Comparison of ENCODE assay signal across 19 cellular contexts in genomic region chrX:15395794-15396193, GRCh38. TPM values are rescaled to one million over a fixed set of nuclear protein-coding genes. Genes with fewer than 3 reads are reported as not detected.
A peak's percentile ranks its signal among the peaks of the same experiment; 100 is the strongest.
DNase-seq lines count a peak whose midpoint lies in the region; ATAC-seq and TF ChIP-seq lines count a peak whose summit lies in the region.
"Had no signal": no experiment of that assay in that cellular context is flagged by ENCODE, and none has a peak within 500 bp of the region (broad histone marks: within the 10 kb centered on the region; RNA-seq: fewer than 3 reads in every experiment).

No MANE protein-coding gene starts in this region.

- no peaks in the 10 kb centered on the region for H4K20me1 ChIP-seq in SK-N-SH (ENCODE audit: insufficient read depth)

- WGBS in SK-N-SH (ENCODE audit: low lambda C conversion rate) = 77% methylated on average over 2 of the region's 2 CpGs
- WGBS in heart left ventricle, 4 donors = 30 to 52% (median 40%) methylated on average over 2 of the region's 2 CpGs
- 21 to 49% methylated on average over 2 of the region's 2 CpGs for WGBS in heart right ventricle, 2 donors

- no peaks in the 10 kb centered on the region for H3K36me3 ChIP-seq in SK-N-SH (replicated peaks in 1 of 2; ENCODE audit: control insufficient read depth in 1 of 2, insufficient read depth in 2 of 2, low read length in 1 of 2)
- H3K36me3 ChIP-seq in heart left ventricle = no peaks in the 10 kb centered on the region
- no peaks in the 10 kb centered on the region for H3K36me3 ChIP-seq in heart right ventricle

- no peak for TF ChIP-seq CTCF in SK-N-SH (IDR thresholded peaks at IDR 0.05)
- no peak for TF ChIP-seq CTCF in heart left ventricle (IDR thresholded peaks at IDR 0.05)
- TF ChIP-seq CTCF in heart right ventricle (IDR thresholded peaks at IDR 0.05) = no peak

- DNase-seq in SK-N-SH = no peak
- no peak for DNase-seq in heart left ventricle
- DNase-seq in cardiac septum (ENCODE audit: low spot score) = no peak
- no peak for DNase-seq in heart right ventricle
- peak; percentile 1 for DNase-seq in myocyte (ENCODE audit: low read depth)
- DNase-seq in NCI-H2171 treated with DMSO at 0.1 percent for 48 hours (lab: John Stamatoyannopoulos, UW) = no peak
- DNase-seq in NCI-H1930 (lab: John Stamatoyannopoulos, UW) = no peak
- DNase-seq: 8988T; C1 segment of cervical spinal cord; Calu3; CD4-positive, alpha-beta memory T cell; COR-L47; DMS53; DND-41; GM23248; H7; HCEC 1CT had no signal

- H3K4me1 ChIP-seq in SK-N-SH (ENCODE audit: control insufficient read depth in 1 of 2, insufficient read depth in 2 of 2, low read depth in 1 of 2, low read length in 1 of 2) (peaks cover 0 to 2% of the 10 kb centered on the region in 2 experiments; a peak in 1 of 4 replicates), heart left ventricle (peaks cover 0 to 9% (median 0%) of the 10 kb centered on the region in 12 donors), heart right ventricle (peaks cover 0 to 18% (median 0%) of the 10 kb centered on the region in 9 donors)

- H3K9me3 ChIP-seq in SK-N-SH (no peaks in the 10 kb centered on the region), heart left ventricle (no peaks in the 10 kb centered on the region), heart right ventricle (peaks cover 0 to 4% (median 0%) of the 10 kb centered on the region in 11 donors)

- no peaks in the 10 kb centered on the region for H3F3A ChIP-seq in SK-N-SH (replicated peaks; ENCODE audit: insufficient read depth)

- no peaks in the 10 kb centered on the region for H3K9me2 ChIP-seq in SK-N-SH

- H3K27ac ChIP-seq in SK-N-SH (ENCODE audit: low read depth in 2 of 2, low read length in 1 of 2) (peak overlapping the region in 1 of 2 experiments; percentile 78; a peak in 2 of 4 replicates), heart left ventricle (peak overlapping the region in 2 of 12 donors; percentile 11 to 13), heart right ventricle (peak overlapping the region in 2 of 10 donors; percentile 16 to 34)
- H3K27ac ChIP-seq: GM23248 had no signal

- H2AFZ ChIP-seq in SK-N-SH (ENCODE audit: low read depth) = no peak overlapping the region
- H2AFZ ChIP-seq: GM23248 had no signal

- intact Hi-C loops in heart left ventricle (cut with DNase I) (no loop called here), cardiac septum (cut with DNase I) (no loop called here), heart right ventricle (cut with DNase I) (loop anchor here in 1 of 10 donors (10.0 kb wide), 1 partner anchor 51 kb away; no protein-coding TSS in a partner anchor)

- TF ChIP-seq EP300 in SK-N-SH (IDR thresholded peaks at IDR 0.05; ENCODE audit: borderline replicate concordance in 1 of 2, low read depth in 1 of 2, low read length in 1 of 2) = no peak

- H3K79me2 ChIP-seq in SK-N-SH (ENCODE audit: insufficient read depth) = no peaks in the 10 kb centered on the region

- TF ChIP-seq POLR2A in heart left ventricle (IDR thresholded peaks at IDR 0.05) = no peak

- H3K4me3 ChIP-seq in SK-N-SH (ENCODE audit: low read depth in 2 of 2, low read length in 1 of 2) (no peak overlapping the region), heart left ventricle (no peak overlapping the region), heart right ventricle (no peak overlapping the region)
- H3K4me3 ChIP-seq: GM23248 had no signal

- CTCF ChIA-PET in SK-N-SH (lab: Yijun Ruan, JAX) = interaction anchor here (1.1 to 1.2 kb wide), 3 partner anchors 9 to 71 kb away, joined by 3 to 4 read pairs (median 3); no protein-coding TSS in a partner anchor

- POLR2A ChIA-PET in SK-N-SH (lab: Yijun Ruan, JAX) = no interaction called here

- H3K4me2 ChIP-seq in SK-N-SH = no peak overlapping the region

- ATAC-seq in SK-N-SH treated with all-trans-retinoic acid at 6 μM for 48 hours (no peak), heart left ventricle (peak; percentile 42 to 77 (median 56)), heart right ventricle (peak in 6 of 8 donors; percentile 28 to 80 (median 50))

- no peak overlapping the region for H3K9ac ChIP-seq in SK-N-SH
- H3K9ac ChIP-seq: GM23248 had no signal

- no peaks in the 10 kb centered on the region for H3K27me3 ChIP-seq in SK-N-SH (ENCODE audit: insufficient read depth)
- peaks cover 0 to 11% (median 0%) of the 10 kb centered on the region in 9 donors for H3K27me3 ChIP-seq in heart left ventricle
- peaks cover 0 to 25% (median 0%) of the 10 kb centered on the region in 7 donors for H3K27me3 ChIP-seq in heart right ventricle

- no peak for TF ChIP-seq RAD21 in SK-N-SH (IDR thresholded peaks at IDR 0.05; ENCODE audit: low read length)

TF ChIP-seq in SK-N-SH treated with all-trans-retinoic acid at 6 μM for 48 hours, 23 proteins besides CTCF, POLR2A, EP300 and RAD21 (continues in another document):
- no peak for TF ChIP-seq ZNF565 (CRISPR knock-in tag; conservative IDR thresholded peaks at IDR 0.05; ENCODE audit: low read depth)
- TF ChIP-seq TSHZ2 (CRISPR knock-in tag; IDR thresholded peaks at IDR 0.05) = peak; percentile 27; the same call in 1 of the 2 replicates
- no peak for TF ChIP-seq OSR1 (CRISPR knock-in tag; IDR thresholded peaks at IDR 0.05)

TF ChIP-seq in SK-N-SH, 30 proteins besides CTCF, POLR2A, EP300 and RAD21:
- no peak for TF ChIP-seq RFX5 (IDR thresholded peaks at IDR 0.05; ENCODE audit: low read length)
- TF ChIP-seq ELF1 (IDR thresholded peaks at IDR 0.05) = no peak
- no peak for TF ChIP-seq NRF1 (IDR thresholded peaks at IDR 0.05; ENCODE audit: low read depth, low read length)
- no peak for TF ChIP-seq USF1 (IDR thresholded peaks at IDR 0.05; ENCODE audit: borderline replicate concordance, low read depth)
- no peak for TF ChIP-seq FOSL2 (IDR thresholded peaks at IDR 0.05; ENCODE audit: borderline replicate concordance, low read depth)
- TF ChIP-seq CHD2 (IDR thresholded peaks at IDR 0.05; ENCODE audit: low read length, partially characterized antibody) = no peak
- no peak for TF ChIP-seq TAF1 (IDR thresholded peaks at IDR 0.05; ENCODE audit: borderline replicate concordance, low read depth, low read length)
- no peak for TF ChIP-seq EZH2phosphoT487 (IDR thresholded peaks at IDR 0.05; ENCODE audit: borderline replicate concordance, low read depth)
- no peak for TF ChIP-seq YY1 (IDR thresholded peaks at IDR 0.05; ENCODE audit: low read depth)
- TF ChIP-seq POLR2AphosphoS5 (IDR thresholded peaks at IDR 0.05; ENCODE audit: low read depth, low read length) = no peak

RNA-seq across cellular contexts. Expression of gene VEGFD, which starts 11.6 kb away (rescaled TPM):
- polyA plus RNA-seq in SK-N-SH (2012; rRNA removed) = 5.3 and 6.3 TPM in 2 replicates
- 6.8 and 7.3 TPM in 2 replicates for polyA plus RNA-seq in SK-N-SH (2012; cell fraction: cytosol; rRNA removed)
- 1.6 and 3.2 TPM in 2 replicates for polyA plus RNA-seq in SK-N-SH (2012; cell fraction: nucleus; rRNA removed)
- 10 to 100 TPM in 1 of 9 donors, 1 to 10 TPM in 8; 1.6 to 20.3 (median 3.6) TPM for total RNA-seq in heart left ventricle
- 1 to 10 TPM in 1 of 2 donors, under 1 TPM in 1; 0.51 to 8.6 TPM for polyA plus RNA-seq in heart left ventricle
- total RNA-seq in cardiac septum = 1.3 TPM
- 10 to 100 TPM in 2 of 10 donors, 1 to 10 TPM in 8; 1.4 to 21.0 (median 4.4) TPM for total RNA-seq in heart right ventricle
- 10 to 100 TPM in 1 of 2 donors, 1 to 10 TPM in 1; 1.1 to 18.9 TPM for polyA plus RNA-seq in heart right ventricle
- 0.32 TPM in 1 of 2 replicates, not detected in the other for total RNA-seq in myocyte
- 0.13 TPM for polyA plus RNA-seq in myocyte (2012)
- total RNA-seq: GM23248, H1 had no signal
- polyA plus RNA-seq: CD4-positive, alpha-beta memory T cell; GM23248 had no signal
